In genomic region chr13:48647625-48648024, GRCh38 we compare ENCODE assay signal across 18 cellular contexts. TPM values are rescaled to one million over a fixed set of nuclear protein-coding genes. Genes with fewer than 3 reads are reported as not detected.
DNase-seq lines count a peak whose midpoint lies in the region; ATAC-seq, FAIRE-seq and TF ChIP-seq lines count a peak whose summit lies in the region.
"Had no signal": no experiment of that assay in that cellular context is flagged by ENCODE, and none has a peak within 500 bp of the region (broad histone marks: within the 10 kb centered on the region; RNA-seq: fewer than 3 reads in every experiment).

No MANE protein-coding gene starts in this region.

- no peaks in the 10 kb centered on the region for H3K9me3 ChIP-seq in K562 (replicated peaks; ENCODE audit: control insufficient read depth, insufficient read depth, low read depth, low read length)
- H3K9me3 ChIP-seq in liver (ENCODE audit: control insufficient read depth in 4 of 4, low read length in 3 of 4): no peaks in the 10 kb centered on the region
- no peaks in the 10 kb centered on the region for H3K9me3 ChIP-seq in prostate gland
- H3K9me3 ChIP-seq: suprapubic skin had no signal

- no peak for TF ChIP-seq POLR2A in K562 (conservative IDR thresholded peaks at IDR 0.05)
- TF ChIP-seq POLR2A in prostate gland (IDR thresholded peaks at IDR 0.05): no peak

- H3K36me3 ChIP-seq in GM06990 (ENCODE audit: control insufficient read depth, insufficient read depth, low read length): no peaks in the 10 kb centered on the region
- no peaks in the 10 kb centered on the region for H3K36me3 ChIP-seq in K562 (ENCODE audit: control insufficient read depth, insufficient read depth, low read length)
- H3K36me3 ChIP-seq in liver (ENCODE audit: control insufficient read depth in 4 of 4, insufficient read depth in 3 of 4, low read depth in 1 of 4, low read length in 3 of 4): no peaks in the 10 kb centered on the region
- H3K36me3 ChIP-seq in prostate gland: no peaks in the 10 kb centered on the region
- H3K36me3 ChIP-seq: suprapubic skin had no signal

- H2AFZ ChIP-seq in K562 (ENCODE audit: low read depth, low read length): no peak overlapping the region
- H2AFZ ChIP-seq: parathyroid adenoma had no signal

- H3K27me3 ChIP-seq in GM06990 (replicated peaks; ENCODE audit: control insufficient read depth, insufficient read depth, low read length) (no peaks in the 10 kb centered on the region; the same call in 1 of the 2 replicates), K562 (ENCODE audit: control insufficient read depth in 2 of 2, insufficient read depth in 2 of 2, low read length in 2 of 2) (peaks cover 0 to 5% of the 10 kb centered on the region in 2 experiments; a peak in 2 of 5 replicates), liver (ENCODE audit: control insufficient read depth in 4 of 4, insufficient read depth in 4 of 4, low read length in 3 of 4) (no peaks in the 10 kb centered on the region), prostate gland (replicated peaks; ENCODE audit: insufficient read depth) (no peaks in the 10 kb centered on the region)
- H3K27me3 ChIP-seq: suprapubic skin had no signal

- POLR2A ChIA-PET in K562 (lab: Yijun Ruan, JAX): interaction anchor here (0.7 kb wide), 1 partner anchor 15 kb away, joined by 3 read pairs; no protein-coding TSS in a partner anchor

- peak; percentile 25 to 64; a peak in 2 of 4 replicates for TF ChIP-seq RAD21 in K562 (CRISPR knock-in tag; conservative IDR thresholded peaks at IDR 0.05 in 1 of 2, IDR thresholded peaks at IDR 0.05 in 1 of 2)
- TF ChIP-seq RAD21 in liver (IDR thresholded peaks at IDR 0.05): peak; percentile 31 to 36

- no peaks in the 10 kb centered on the region for H3K79me2 ChIP-seq in K562 (ENCODE audit: control insufficient read depth, insufficient read depth, low read length)
- H3K79me2 ChIP-seq: parathyroid adenoma had no signal

- no peaks in the 10 kb centered on the region for H3K9me1 ChIP-seq in K562 (ENCODE audit: control insufficient read depth, insufficient read depth, low read length)

- H3K9ac ChIP-seq in K562 (ENCODE audit: insufficient read depth in 1 of 2, low read depth in 2 of 2, low read length in 2 of 2): no peak overlapping the region
- no peak overlapping the region for H3K9ac ChIP-seq in liver (ENCODE audit: low read depth in 1 of 2, low read length in 2 of 2)
- H3K9ac ChIP-seq: parathyroid adenoma had no signal

- in situ Hi-C loops in K562 (cut with MboI): no loop called here

- H3K27ac ChIP-seq in K562 (ENCODE audit: extremely low read depth, low read depth, low read length): no peak overlapping the region
- no peak overlapping the region for H3K27ac ChIP-seq in liver (ENCODE audit: low read depth in 1 of 2, low read length in 2 of 2)
- H3K27ac ChIP-seq in prostate gland: no peak overlapping the region
- H3K27ac ChIP-seq: parathyroid adenoma, suprapubic skin had no signal

- H4K20me1 ChIP-seq in K562 (replicated peaks; ENCODE audit: control insufficient read depth, insufficient read depth, low read length): no peaks in the 10 kb centered on the region

- intact Hi-C loops in K562 (cut with micrococcal nuclease): loop anchor here (1.0 kb wide), 1 partner anchor 52 kb away; no protein-coding TSS in a partner anchor
- intact Hi-C loops in prostate gland (cut with DNase I): no loop called here

- no peak overlapping the region for H3K4me2 ChIP-seq in K562 (ENCODE audit: insufficient read depth, low read length)
- H3K4me2 ChIP-seq: smooth muscle cell had no signal

- 0% methylated on average over 2 of the region's 2 CpGs for WGBS in K562 (ENCODE audit: insufficient coverage, low coverage, missing lambda C conversion rate)
- WGBS in liver: 95% methylated on average over 2 of the region's 2 CpGs
- 96% methylated on average over 2 of the region's 2 CpGs for WGBS in prostate gland

- H3K36me3 Mint-ChIP-seq in endothelial cell (ENCODE audit: low read depth, unreplicated experiment): no peaks in the 10 kb centered on the region
- H3K36me3 Mint-ChIP-seq: naive B cell had no signal

- no peak overlapping the region for H3K27ac Mint-ChIP-seq in endothelial cell (ENCODE audit: unreplicated experiment)
- H3K27ac Mint-ChIP-seq: naive B cell had no signal

- H3K27me3 Mint-ChIP-seq in endothelial cell (ENCODE audit: unreplicated experiment): no peaks in the 10 kb centered on the region

- TF ChIP-seq CTCF in GM06990 (IDR thresholded peaks at IDR 0.05; ENCODE audit: insufficient read depth, low read length, poor library complexity, severe bottlenecking): peak; percentile 27
- peak; percentile 17 to 39 (median 32); a peak in 4 of 6 replicates for TF ChIP-seq CTCF in K562 (IDR thresholded peaks at IDR 0.05 in 2 of 3, conservative IDR thresholded peaks at IDR 0.05 in 1 of 3; ENCODE audit: insufficient read depth in 2 of 3, low read depth in 1 of 3, low read length in 3 of 3)
- no peak for TF ChIP-seq CTCF in liver (IDR thresholded peaks at IDR 0.05; ENCODE audit: low read depth, low read length, missing input control)
- no peak for TF ChIP-seq CTCF in prostate gland (IDR thresholded peaks at IDR 0.05)
- TF ChIP-seq CTCF in endothelial cell (IDR thresholded peaks at IDR 0.05; ENCODE audit: unreplicated experiment): no peak

- H3K4me1 Mint-ChIP-seq in endothelial cell (ENCODE audit: unreplicated experiment): no peaks in the 10 kb centered on the region

- DNase-seq in GM06990 (ENCODE audit: extremely low read depth, insufficient read length): no peak
- DNase-seq in HT-29 (ENCODE audit: low spot score): peak; percentile 44
- no peak for DNase-seq in K562 (ENCODE audit: extremely low read depth in 1 of 4, low spot score in 3 of 4)
- no peak for DNase-seq in prostate gland (ENCODE audit: low spot score)
- DNase-seq in endothelial cell (ENCODE audit: low spot score): no peak
- DNase-seq in NCI-H1930 (lab: John Stamatoyannopoulos, UW): no peak
- no peak for DNase-seq in RCC 7860 (ENCODE audit: low spot score)
- DNase-seq: activated CD4-positive, CD25-positive, alpha-beta regulatory T cell; foreskin melanocyte; GOT3; naive B cell; NCI-H345; SIG-M5; T-helper 2 cell had no signal

- no TSS peak for BruUV-seq in K562 (replicated peaks; lab: Mats Ljungman, UMichigan)

- ATAC-seq in K562: peak; percentile 51; the same call in 1 of the 3 replicates

- CTCF ChIA-PET in K562 (lab: Yijun Ruan, JAX; ENCODE audit: low intra/inter-chr PET ratio): interaction anchor here (0.5 to 1.2 kb wide), 4 partner anchors 52 to 874 kb away, joined by 3 to 4 read pairs (median 4); no protein-coding TSS in a partner anchor

- no peaks in the 10 kb centered on the region; a peak in 1 of 5 replicates for H3K4me1 ChIP-seq in K562 (replicated peaks in 1 of 2; ENCODE audit: control insufficient read depth in 2 of 2, insufficient read depth in 2 of 2, low read length in 2 of 2)
- no peaks in the 10 kb centered on the region for H3K4me1 ChIP-seq in liver (ENCODE audit: control insufficient read depth in 4 of 4, insufficient read depth in 4 of 4, low read length in 3 of 4)
- H3K4me1 ChIP-seq in prostate gland (replicated peaks): no peaks in the 10 kb centered on the region
- H3K4me1 ChIP-seq: parathyroid adenoma had no signal

- FAIRE-seq in K562 (lab: Jason Lieb, UNC): no peak
- no peak for FAIRE-seq in RCC 7860 (lab: Jason Lieb, UNC)

- no peak for TF ChIP-seq EP300 in K562 (IDR thresholded peaks at IDR 0.05; ENCODE audit: low read length)

- no peaks in the 10 kb centered on the region for H3K9me3 Mint-ChIP-seq in endothelial cell (ENCODE audit: unreplicated experiment)
- H3K9me3 Mint-ChIP-seq: naive B cell had no signal

- H3K4me3 ChIP-seq in GM06990 (replicated peaks; ENCODE audit: low read depth, low read length): no peak overlapping the region
- no peak overlapping the region for H3K4me3 ChIP-seq in K562
- no peak overlapping the region for H3K4me3 ChIP-seq in liver (ENCODE audit: low read depth in 1 of 3, low read length in 3 of 3)
- no peak overlapping the region for H3K4me3 ChIP-seq in prostate gland
- H3K4me3 ChIP-seq: smooth muscle cell, suprapubic skin had no signal

- no peak overlapping the region for H3K4me3 Mint-ChIP-seq in endothelial cell (ENCODE audit: unreplicated experiment)
- H3K4me3 Mint-ChIP-seq: naive B cell had no signal

TF ChIP-seq in liver, 16 proteins besides CTCF, POLR2A, EP300 and RAD21 (continues in another document):
- TF ChIP-seq RXRA (IDR thresholded peaks at IDR 0.05): no peak
- no peak for TF ChIP-seq EGR1 (IDR thresholded peaks at IDR 0.05; ENCODE audit: low read depth in 2 of 2)
- TF ChIP-seq HNF4G (IDR thresholded peaks at IDR 0.05): no peak
- no peak for TF ChIP-seq ATF3 (IDR thresholded peaks at IDR 0.05)

RNA-seq across cellular contexts. Expression of gene CYSLTR2, which starts 6.1 kb away (rescaled TPM):
- not detected in 2 replicates for total RNA-seq in HT-29 (2014; rRNA removed; shearing (Covaris generic))
- total RNA-seq in K562 (2011; cell fraction: chromatin; rRNA removed; ENCODE audit: low replicate concordance): not detected in 2 replicates
- total RNA-seq in K562 (2011; cell fraction: nucleolus; rRNA removed): not detected in 2 replicates
- not detected in 2 replicates for total RNA-seq in K562 (2011; cell fraction: nucleoplasm; rRNA removed)
- total RNA-seq in K562 (2014; rRNA removed) (not detected in 2 replicates), K562 (2014; rRNA removed; fragmentation: Illumina TruSeq; extraction: Trizol) (not detected in 2 replicates), K562 (2015; rRNA removed; fragmentation: Illumina TruSeq; extraction: Trizol) (not detected in 2 replicates), K562 (2021) (not detected in 2 replicates), liver (under 1 TPM; 0.17 to 0.37 TPM), prostate gland (under 1 TPM; 0.59 to 0.74 TPM), endothelial cell (ENCODE audit: unreplicated experiment) (not detected)
- polyA plus RNA-seq in K562 (2011; rRNA removed) (not detected in 2 replicates), K562 (2014; fragmentation: Illumina TruSeq; extraction: Trizol) (not detected in 2 replicates), K562 (2014; fragmentation: Nextera tagmentation; extraction: Ambion mirVana) (not detected), K562 (2014; rRNA removed) (not detected in 2 replicates), liver (under 1 TPM; 0.07 to 0.14 TPM)
- polyA plus RNA-seq in K562 (2011; cell fraction: cytosol; rRNA removed): 0.01 TPM in 1 of 2 replicates, not detected in the other
- polyA plus RNA-seq in K562 (2011; cell fraction: nucleus; rRNA removed): not detected in 2 replicates
- polyA plus RNA-seq in K562 (2012): not detected in 2 replicates
- polyA minus RNA-seq in K562 (2011; rRNA and poly(A)+ RNA removed): not detected in 2 replicates
- polyA minus RNA-seq in K562 (2011; cell fraction: cytosol; rRNA and poly(A)+ RNA removed): not detected in 2 replicates
- not detected in 2 replicates for polyA minus RNA-seq in K562 (2011; cell fraction: nucleus; rRNA and poly(A)+ RNA removed)

Comparison
In these comparisons a context has a peak if more than half of its experiments do, and no peak if none do; other contexts are left out.
1. CTCF ChIP-seq: peak in GM06990 (single experiment) and K562 (3 of 3); none in liver (single experiment), prostate gland (0 of 4) and endothelial cell (single experiment).